ENCODE assay signal across 1 cellular context in genomic region chr4:56112377-56112776, GRCh38.
TF ChIP-seq lines count a peak whose summit lies in the region.

No MANE protein-coding gene starts in this region.

TF ChIP-seq in HepG2, 621 proteins besides CTCF, POLR2A, EP300 and RAD21:
- TF ChIP-seq ZBTB10 (CRISPR knock-in tag; IDR thresholded peaks at IDR 0.05; ENCODE audit: borderline replicate concordance) (no peak), TCF12 (IDR thresholded peaks at IDR 0.05) (no peak), TCF12 (CRISPR knock-in tag; IDR thresholded peaks at IDR 0.05) (no peak), ZNF207 (IDR thresholded peaks at IDR 0.05; ENCODE audit: borderline replicate concordance) (no peak), ZNF879 (CRISPR knock-in tag; IDR thresholded peaks at IDR 0.05) (no peak), ZNF792 (CRISPR knock-in tag; IDR thresholded peaks at IDR 0.05) (no peak), NR0B2 (CRISPR knock-in tag; IDR thresholded peaks at IDR 0.05) (no peak), U2AF1 (optimal IDR thresholded peaks at IDR 0.05; ENCODE audit: low read depth, low read length) (no peak), ZNF605 (CRISPR knock-in tag; IDR thresholded peaks at IDR 0.05) (no peak), EED (CRISPR knock-in tag; IDR thresholded peaks at IDR 0.05) (no peak), HES4 (CRISPR knock-in tag; IDR thresholded peaks at IDR 0.05; ENCODE audit: borderline replicate concordance) (no peak), MIXL1 (CRISPR knock-in tag; IDR thresholded peaks at IDR 0.05) (no peak), ZC3H4 (CRISPR knock-in tag; IDR thresholded peaks at IDR 0.05; ENCODE audit: borderline replicate concordance) (no peak), ZFY (CRISPR knock-in tag; IDR thresholded peaks at IDR 0.05) (no peak), KLF13 (CRISPR knock-in tag; IDR thresholded peaks at IDR 0.05) (no peak), KMT2B (CRISPR knock-in tag; IDR thresholded peaks at IDR 0.05) (no peak), THRA (CRISPR knock-in tag; IDR thresholded peaks at IDR 0.05; ENCODE audit: borderline replicate concordance) (no peak), ZNF260 (CRISPR knock-in tag; IDR thresholded peaks at IDR 0.05; ENCODE audit: borderline replicate concordance, low read depth) (no peak), MATR3 (CRISPR knock-in tag; IDR thresholded peaks at IDR 0.05) (no peak)
- TF ChIP-seq, protein P1, sequence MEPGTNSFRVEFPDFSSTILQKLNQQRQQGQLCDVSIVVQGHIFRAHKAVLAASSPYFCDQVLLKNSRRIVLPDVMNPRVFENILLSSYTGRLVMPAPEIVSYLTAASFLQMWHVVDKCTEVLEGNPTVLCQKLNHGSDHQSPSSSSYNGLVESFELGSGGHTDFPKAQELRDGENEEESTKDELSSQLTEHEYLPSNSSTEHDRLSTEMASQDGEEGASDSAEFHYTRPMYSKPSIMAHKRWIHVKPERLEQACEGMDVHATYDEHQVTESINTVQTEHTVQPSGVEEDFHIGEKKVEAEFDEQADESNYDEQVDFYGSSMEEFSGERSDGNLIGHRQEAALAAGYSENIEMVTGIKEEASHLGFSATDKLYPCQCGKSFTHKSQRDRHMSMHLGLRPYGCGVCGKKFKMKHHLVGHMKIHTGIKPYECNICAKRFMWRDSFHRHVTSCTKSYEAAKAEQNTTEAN (CRISPR knock-in tag; conservative IDR thresholded peaks at IDR 0.05), result no peak
- TF ChIP-seq, protein P2, sequence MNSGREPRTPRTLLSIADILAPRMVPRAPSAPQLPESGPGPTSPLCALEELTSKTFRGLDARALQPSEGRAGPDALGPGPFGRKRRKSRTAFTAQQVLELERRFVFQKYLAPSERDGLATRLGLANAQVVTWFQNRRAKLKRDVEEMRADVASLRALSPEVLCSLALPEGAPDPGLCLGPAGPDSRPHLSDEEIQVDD (CRISPR knock-in tag; IDR thresholded peaks at IDR 0.05; ENCODE audit: borderline replicate concordance), result no peak
